ENCODE assay signal across 11 cellular contexts in genomic region chr2:36359006-36359580, GRCh38. TPM values are rescaled to one million over a fixed set of nuclear protein-coding genes. Genes with fewer than 3 reads are reported as not detected.
DNase-seq lines count a peak whose midpoint lies in the region; TF ChIP-seq lines count a peak whose summit lies in the region.
"Had no signal": no experiment of that assay in that cellular context is flagged by ENCODE, and none has a peak within 500 bp of the region (broad histone marks: within the 10 kb centered on the region; RNA-seq: fewer than 3 reads in every experiment).

No MANE protein-coding gene starts in this region.

- H3K9ac ChIP-seq in SK-N-MC (ENCODE audit: insufficient read length), result no peak overlapping the region

- no peak for TF ChIP-seq EP300 in transverse colon (IDR thresholded peaks at IDR 0.05; ENCODE audit: low read depth)

- TF ChIP-seq POLR2A in transverse colon (IDR thresholded peaks at IDR 0.05), result no peak

- H3K27me3 Mint-ChIP-seq in activated naive CD8-positive, alpha-beta T cell, result peaks cover 33% of the 10 kb centered on the region
- peaks cover 66% of the 10 kb centered on the region for H3K27me3 Mint-ChIP-seq in activated naive CD8-positive, alpha-beta T cell treated with anti-CD3 and anti-CD28 coated beads for 36 hours
- peaks cover 2 to 15% (median 7%) of the 10 kb centered on the region in 3 donors for H3K27me3 Mint-ChIP-seq in immature natural killer cell (ENCODE audit: low read depth in 3 of 3)

- intact Hi-C loops in transverse colon (cut with DNase I; ENCODE audit: low total_unique reads), result loop anchor here (10.0 kb wide), 1 partner anchor 96 kb away; no protein-coding TSS in a partner anchor

- no peaks in the 10 kb centered on the region for H3K9me3 Mint-ChIP-seq in activated naive CD8-positive, alpha-beta T cell (ENCODE audit: low read depth)
- no peaks in the 10 kb centered on the region for H3K9me3 Mint-ChIP-seq in activated naive CD8-positive, alpha-beta T cell treated with anti-CD3 and anti-CD28 coated beads for 36 hours
- H3K9me3 Mint-ChIP-seq in immature natural killer cell, result no peaks in the 10 kb centered on the region

- H3K4me3 Mint-ChIP-seq in activated naive CD8-positive, alpha-beta T cell, result peak overlapping the region; percentile 53
- H3K4me3 Mint-ChIP-seq in activated naive CD8-positive, alpha-beta T cell treated with anti-CD3 and anti-CD28 coated beads for 36 hours, result no peak overlapping the region
- H3K4me3 Mint-ChIP-seq in immature natural killer cell, result peak overlapping the region; percentile 25 to 97 (median 57)

- H3K27ac Mint-ChIP-seq in activated naive CD8-positive, alpha-beta T cell, result no peak overlapping the region
- H3K27ac Mint-ChIP-seq in activated naive CD8-positive, alpha-beta T cell treated with anti-CD3 and anti-CD28 coated beads for 36 hours, result no peak overlapping the region
- no peak overlapping the region for H3K27ac Mint-ChIP-seq in immature natural killer cell

- H3K27me3 ChIP-seq in transverse colon, result no peaks in the 10 kb centered on the region

- H3K4me3 ChIP-seq in SK-N-MC (peak overlapping the region; percentile 93), transverse colon (peak overlapping the region in 2 of 4 donors; percentile 70 to 91)
- H3K4me3 ChIP-seq: mucosa of descending colon had no signal

- no peak for DNase-seq in activated naive CD8-positive, alpha-beta T cell treated with anti-CD3 and anti-CD28 coated beads for 36 hours
- DNase-seq in SK-N-MC (ENCODE audit: low read depth, low spot score) (peak; percentile 35), immature natural killer cell (peak in 2 of 3 donors; percentile 13 to 23), transverse colon (no peak), KG1 (lab: John Stamatoyannopoulos, UW) (no peak), globus pallidus (ENCODE audit: low spot score) (no peak), NCI-H748 treated with DMSO at 0.1 percent for 48 hours (lab: John Stamatoyannopoulos, UW) (no peak)
- DNase-seq: anterior cingulate cortex, mucosa of descending colon, SIG-M5 had no signal

- WGBS in transverse colon (ENCODE audit: low coverage in 1 of 2), 2 donors, result 16 to 23% methylated on average over 6 of the region's 6 CpGs

- peak; percentile 23 to 55 (median 26) for TF ChIP-seq CTCF in transverse colon (IDR thresholded peaks at IDR 0.05)

- H3K36me3 ChIP-seq in SK-N-MC (ENCODE audit: insufficient read depth, low read length) (no peaks in the 10 kb centered on the region), transverse colon (no peaks in the 10 kb centered on the region)

- H3K27ac ChIP-seq in SK-N-MC (no peak overlapping the region), transverse colon (peak overlapping the region; percentile 94 to 98 (median 96))

- no peaks in the 10 kb centered on the region for H3K9me3 ChIP-seq in SK-N-MC (ENCODE audit: low read depth, low read length)
- H3K9me3 ChIP-seq in transverse colon, result no peaks in the 10 kb centered on the region
- H3K9me3 ChIP-seq: mucosa of descending colon had no signal

- peaks cover 15 to 62% (median 44%) of the 10 kb centered on the region in 4 donors for H3K4me1 ChIP-seq in transverse colon

- in situ Hi-C loops in transverse colon (cut with MboI; ENCODE audit: low pct_ligation_motif_present in 1 of 4, low pct_unique_long_range_greater_than_20kb in 1 of 4, low sequenced_read_pairs in 3 of 4), result loop anchor here (10.0 to 25.0 kb wide), 4 partner anchors 103 to 306 kb away; no protein-coding TSS in a partner anchor

- H3K4me1 Mint-ChIP-seq in activated naive CD8-positive, alpha-beta T cell (ENCODE audit: low read depth), result peaks cover 28% of the 10 kb centered on the region
- H3K4me1 Mint-ChIP-seq in activated naive CD8-positive, alpha-beta T cell treated with anti-CD3 and anti-CD28 coated beads for 36 hours, result peaks cover 26% of the 10 kb centered on the region
- peaks cover 31 to 36% of the 10 kb centered on the region in 2 donors for H3K4me1 Mint-ChIP-seq in immature natural killer cell

- no peaks in the 10 kb centered on the region for H3K36me3 Mint-ChIP-seq in activated naive CD8-positive, alpha-beta T cell
- H3K36me3 Mint-ChIP-seq in activated naive CD8-positive, alpha-beta T cell treated with anti-CD3 and anti-CD28 coated beads for 36 hours, result no peaks in the 10 kb centered on the region
- no peaks in the 10 kb centered on the region for H3K36me3 Mint-ChIP-seq in immature natural killer cell

RNA-seq across cellular contexts. Expression of gene CRIM1, which starts 3.5 kb away (rescaled TPM):
- 10 to 100 TPM; 11.8 to 12.6 TPM for total RNA-seq in activated naive CD8-positive, alpha-beta T cell treated with anti-CD3 and anti-CD28 coated beads for 36 hours
- polyA plus RNA-seq in immature natural killer cell, result 1 to 10 TPM; 1.9 to 3.3 (median 3.0) TPM
- 100 to 1,000 TPM in 1 of 4 donors, 10 to 100 TPM in 3; 73.7 to 134 (median 80.7) TPM for total RNA-seq in transverse colon

Comparison
In these comparisons a context has a peak if more than half of its experiments do, and no peak if none do; other contexts are left out.
1. DNase-seq: peak in SK-N-MC (single experiment) and immature natural killer cell (2 of 3); none in activated naive CD8-positive, alpha-beta T cell treated with anti-CD3 and anti-CD28 coated beads for 36 hours (single experiment), transverse colon (single experiment), KG1 (single experiment), globus pallidus (single experiment) and NCI-H748 treated with DMSO at 0.1 percent for 48 hours (single experiment).
2. RNA of gene CRIM1, which starts 3.5 kb away (total RNA-seq): 73.7 to 134 TPM in transverse colon; 11.8 to 12.6 TPM in activated naive CD8-positive, alpha-beta T cell treated with anti-CD3 and anti-CD28 coated beads for 36 hours; every median in the first group is over 4 times any median in the second.